9 cellular contexts compared by ENCODE assay signal in the genomic region with DNA sequence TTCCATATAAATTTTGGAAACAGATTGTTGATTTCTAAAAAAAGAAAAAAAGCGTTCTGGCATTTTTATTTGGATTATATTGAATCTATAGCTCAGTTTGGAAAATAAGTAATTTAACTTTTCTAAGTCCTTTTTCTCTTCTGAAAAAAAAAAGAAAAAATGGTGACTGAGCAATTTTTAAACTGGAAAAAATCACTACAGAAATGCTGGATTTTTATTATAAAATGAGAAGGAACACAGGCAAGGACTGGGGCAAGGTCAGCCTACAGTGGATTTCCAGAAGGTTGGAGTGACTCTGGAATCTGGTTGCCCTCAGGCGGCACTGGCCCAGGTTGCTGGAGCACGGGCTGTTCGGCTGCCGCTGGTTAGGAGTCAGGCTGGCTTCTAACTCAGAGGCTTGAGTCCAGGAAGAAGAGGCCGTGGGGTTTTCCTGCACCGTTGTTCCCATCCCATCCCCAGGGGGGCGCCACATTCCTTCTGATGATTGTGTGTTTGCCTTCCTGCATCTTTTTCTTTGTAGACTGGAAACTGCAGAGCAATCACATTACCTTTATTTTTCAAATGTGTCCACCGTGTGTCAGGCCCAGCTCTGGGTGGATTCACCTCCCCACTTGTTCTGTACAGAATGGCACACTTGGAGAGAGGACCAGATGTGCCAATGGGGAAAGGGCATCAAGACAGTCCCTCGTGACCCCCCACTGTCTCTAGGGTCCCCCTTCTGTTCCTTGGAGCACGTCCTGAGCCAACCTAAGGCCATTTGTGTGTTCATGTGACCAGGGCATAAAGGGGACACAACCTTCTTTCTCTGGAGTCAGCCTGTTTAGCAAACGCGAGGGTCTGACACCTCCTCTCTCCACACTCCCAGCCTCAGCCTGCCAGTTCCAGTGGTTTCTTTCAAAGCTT. TPM values are rescaled to one million over a fixed set of nuclear protein-coding genes. Genes with fewer than 3 reads are reported as not detected.
DNase-seq lines count a peak whose midpoint lies in the region; ATAC-seq and TF ChIP-seq lines count a peak whose summit lies in the region.
"Had no signal": no experiment of that assay in that cellular context is flagged by ENCODE, and none has a peak within 500 bp of the region (broad histone marks: within the 10 kb centered on the region; RNA-seq: fewer than 3 reads in every experiment).

No MANE protein-coding gene starts in this region.

- CTCF ChIA-PET in SK-N-SH (lab: Yijun Ruan, JAX), result interaction anchor here (0.7 to 12.1 kb wide), 9 partner anchors 9 to 604 kb away, joined by 3 to 186 read pairs (median 4); no protein-coding TSS in a partner anchor

- H3K27me3 ChIP-seq in SK-N-SH (ENCODE audit: insufficient read depth), result peaks cover 56% of the 10 kb centered on the region
- peaks cover 10% of the 10 kb centered on the region for H3K27me3 ChIP-seq in adrenal gland

- H3K4me3 ChIP-seq in SK-N-SH (ENCODE audit: low read depth in 2 of 2, low read length in 1 of 2) (no peak overlapping the region; a peak in 1 of 4 replicates), adrenal gland (no peak overlapping the region)

- no peaks in the 10 kb centered on the region for H3K79me2 ChIP-seq in SK-N-SH (ENCODE audit: insufficient read depth)

- no peaks in the 10 kb centered on the region for H3K9me2 ChIP-seq in SK-N-SH

- TF ChIP-seq POLR2A in adrenal gland (IDR thresholded peaks at IDR 0.05), result no peak

- H3K36me3 ChIP-seq in SK-N-SH (replicated peaks in 1 of 2; ENCODE audit: control insufficient read depth in 1 of 2, insufficient read depth in 2 of 2, low read length in 1 of 2) (no peaks in the 10 kb centered on the region), adrenal gland (replicated peaks in 1 of 2) (no peaks in the 10 kb centered on the region)

- intact Hi-C loops in adrenal gland (cut with DNase I) (loop anchor here in 1 of 2 donors (5.0 to 10.0 kb wide), 2 partner anchors 155 to 447 kb away; no protein-coding TSS in a partner anchor), sciatic nerve (cut with DNase I) (loop anchor here (10.0 kb wide), 1 partner anchor 65 kb away; no protein-coding TSS in a partner anchor)

- peaks cover 6% of the 10 kb centered on the region for H3F3A ChIP-seq in SK-N-SH (replicated peaks; ENCODE audit: insufficient read depth)

- POLR2A ChIA-PET in SK-N-SH (lab: Yijun Ruan, JAX), result no interaction called here

- no peak for TF ChIP-seq EP300 in SK-N-SH (IDR thresholded peaks at IDR 0.05; ENCODE audit: borderline replicate concordance in 1 of 2, low read depth in 1 of 2, low read length in 1 of 2)

- H3K9ac ChIP-seq in SK-N-SH, result no peak overlapping the region

- TF ChIP-seq RAD21 in SK-N-SH (IDR thresholded peaks at IDR 0.05; ENCODE audit: low read length), result peak; percentile 66

- H3K27ac ChIP-seq in SK-N-SH (ENCODE audit: low read depth in 2 of 2, low read length in 1 of 2), result no peak overlapping the region
- no peak overlapping the region for H3K27ac ChIP-seq in adrenal gland

- TF ChIP-seq CTCF in SK-N-SH (IDR thresholded peaks at IDR 0.05) (peak; percentile 62), adrenal gland (IDR thresholded peaks at IDR 0.05) (peak in 5 of 6 experiments; percentile 9 to 50 (median 28))

- H3K9me3 ChIP-seq in SK-N-SH, result no peaks in the 10 kb centered on the region
- H3K9me3 ChIP-seq in adrenal gland (replicated peaks in 1 of 3), result no peaks in the 10 kb centered on the region

- 24% methylated on average over 9 of the region's 13 CpGs for WGBS in SK-N-SH (ENCODE audit: low lambda C conversion rate)
- 32 to 42% (median 38%) methylated on average over 12 to 13 of the region's 13 CpGs for WGBS in adrenal gland, 4 donors

- H3K4me1 ChIP-seq in SK-N-SH (ENCODE audit: control insufficient read depth in 1 of 2, insufficient read depth in 2 of 2, low read depth in 1 of 2, low read length in 1 of 2) (no peaks in the 10 kb centered on the region), adrenal gland (replicated peaks in 1 of 2) (no peaks in the 10 kb centered on the region)

- no peak for ATAC-seq in sciatic nerve
- ATAC-seq in HG03025 (IDR thresholded peaks at IDR 0.05; ENCODE audit: low FRiP score, unreplicated experiment), result no peak

- no peak overlapping the region for H3K4me2 ChIP-seq in SK-N-SH

- no peaks in the 10 kb centered on the region for H4K20me1 ChIP-seq in SK-N-SH (ENCODE audit: insufficient read depth)

- H2AFZ ChIP-seq in SK-N-SH (ENCODE audit: low read depth), result no peak overlapping the region

- DNase-seq in DMS53 (lab: John Stamatoyannopoulos, UW) (peak; percentile 93), LHCN-M2 (ENCODE audit: low read depth) (peak; percentile 29), SK-N-SH (peak; percentile 69), adrenal gland (peak in 6 of 7 donors; percentile 22 to 81 (median 36)), iPS-NIHi7 (ENCODE audit: extremely low spot score) (peak; percentile 87), sciatic nerve (ENCODE audit: low spot score) (no peak)
- peak; percentile 30 to 41 for DNase-seq in stimulated activated CD4-positive, alpha-beta T cell treated with anti-CD3 and anti-CD28 coated beads, Interleukin-1b, Interleukin-23, amount 100 ng/mL, for 4 hours (ENCODE audit: low read depth in 2 of 2)
- DNase-seq: activated B cell treated with CpG ODN at 0.5 μM for 24 hours had no signal

TF ChIP-seq in SK-N-SH, 30 proteins besides CTCF, POLR2A, EP300 and RAD21:
- TF ChIP-seq JUND (IDR thresholded peaks at IDR 0.05) (no peak), SMC3 (IDR thresholded peaks at IDR 0.05; ENCODE audit: low read depth, low read length) (peak; percentile 41)

RNA-seq across cellular contexts. Expression of gene GTF3A, which starts 44.5 kb away (rescaled TPM):
- total RNA-seq in LHCN-M2 (2014; rRNA removed) (188 and 197 TPM in 2 replicates), adrenal gland (100 to 1,000 TPM in 3 of 8 donors, 10 to 100 TPM in 5; 55.2 to 265 (median 82.8) TPM), sciatic nerve (52.2 TPM)
- polyA plus RNA-seq in LHCN-M2 (2012), result 112 TPM
- polyA plus RNA-seq in SK-N-SH (2012; rRNA removed) (57.1 and 75.4 TPM in 2 replicates), adrenal gland (100 to 1,000 TPM; 153 to 239 (median 168) TPM)
- polyA plus RNA-seq in SK-N-SH (2012; cell fraction: cytosol; rRNA removed), result 113 and 132 TPM in 2 replicates
- 32.3 and 39.3 TPM in 2 replicates for polyA plus RNA-seq in SK-N-SH (2012; cell fraction: nucleus; rRNA removed)
